In the genomic region with DNA sequence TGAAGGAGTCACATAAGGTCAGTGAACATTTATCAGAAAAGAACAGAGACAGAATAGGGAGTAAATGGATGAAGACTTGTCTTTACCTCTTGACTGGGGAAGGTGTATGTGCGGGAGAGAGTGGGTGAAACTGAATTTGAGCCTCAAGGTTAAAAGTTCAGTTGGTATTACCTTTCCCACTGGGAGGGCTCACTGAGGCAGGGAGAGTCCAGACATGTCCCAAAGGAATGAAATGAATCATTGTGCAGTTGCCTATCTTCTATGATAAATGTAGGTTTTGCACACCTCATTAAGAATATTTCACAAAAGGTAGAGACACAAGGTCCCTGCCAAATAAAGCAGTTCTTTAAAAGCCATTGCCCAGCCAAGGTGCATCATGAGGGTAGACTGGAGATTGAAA, we compare ENCODE assay signal across 25 cellular contexts.
"Had no signal": no experiment of that assay in that cellular context is flagged by ENCODE, and none has a peak within 500 bp of the region (broad histone marks: within the 10 kb centered on the region; RNA-seq: fewer than 3 reads in every experiment).

No MANE protein-coding gene starts in this region.

- FAIRE-seq: colon had no signal

- DNase-seq: central memory CD4-positive, alpha-beta T cell; dorsolateral prefrontal cortex; effector CD4-positive, alpha-beta T cell; foreskin melanocyte; glutamatergic neuron; heart right ventricle; hippocampal formation; islet precursor cell; left lung; mesendoderm; natural killer cell; right cardiac atrium; sigmoid colon; stimulated activated CD4-positive, alpha-beta T cell treated with anti-CD3 and anti-CD28 coated beads, Interleukin-2, amount 100 ng/mL, for 24 hours; stimulated activated CD4-positive, alpha-beta T cell treated with anti-CD3 and anti-CD28 coated beads, Interleukin-4, amount 100 ng/mL, for 24 hours; stimulated activated naive CD4-positive, alpha-beta T cell treated with Interleukin-2 at 50 U/mL for 16 hours; stomach; thyroid gland; trophoblast cell had no signal

- H3K4me3 Mint-ChIP-seq: natural killer cell; stimulated activated effector memory CD8-positive, alpha-beta T cell treated with anti-CD3 and anti-CD28 coated beads, Interleukin-12 subunit alpha, Interleukin-12 subunit beta, amount 100 ng/mL, for 72 hours had no signal

- H3K27ac Mint-ChIP-seq: natural killer cell; progenitor cell of endocrine pancreas; stimulated activated effector memory CD8-positive, alpha-beta T cell treated with anti-CD3 and anti-CD28 coated beads, Interleukin-12 subunit alpha, Interleukin-12 subunit beta, amount 100 ng/mL, for 72 hours had no signal

- H3K9me3 Mint-ChIP-seq: natural killer cell; stimulated activated effector memory CD8-positive, alpha-beta T cell treated with anti-CD3 and anti-CD28 coated beads, Interleukin-12 subunit alpha, Interleukin-12 subunit beta, amount 100 ng/mL, for 72 hours had no signal

- H3K36me3 Mint-ChIP-seq: natural killer cell; stimulated activated effector memory CD8-positive, alpha-beta T cell treated with anti-CD3 and anti-CD28 coated beads, Interleukin-12 subunit alpha, Interleukin-12 subunit beta, amount 100 ng/mL, for 72 hours had no signal

- H3K79me2 ChIP-seq: parathyroid adenoma had no signal

- H3K4me1 ChIP-seq: esophagus muscularis mucosa, heart right ventricle, left lung, parathyroid adenoma, sigmoid colon, stomach, thyroid gland had no signal

- H3K4me3 ChIP-seq: dorsolateral prefrontal cortex, esophagus muscularis mucosa, heart right ventricle, left lung, sigmoid colon, stomach, thyroid gland had no signal

- H3K9me3 ChIP-seq: esophagus muscularis mucosa, heart right ventricle, left lung, sigmoid colon, stomach, thyroid gland had no signal

- H3K9ac ChIP-seq: parathyroid adenoma had no signal

- H3K27me3 ChIP-seq: thyroid gland had no signal

- H2AFZ ChIP-seq: parathyroid adenoma had no signal

- H3K27ac ChIP-seq: dorsolateral prefrontal cortex, epithelial cell of prostate, esophagus muscularis mucosa, heart right ventricle, left lung, parathyroid adenoma, sigmoid colon, stomach, thyroid gland had no signal

- H3K36me3 ChIP-seq: esophagus muscularis mucosa, heart right ventricle, left lung, sigmoid colon, stomach, thyroid gland had no signal

- H3K4me1 Mint-ChIP-seq: natural killer cell; stimulated activated effector memory CD8-positive, alpha-beta T cell treated with anti-CD3 and anti-CD28 coated beads, Interleukin-12 subunit alpha, Interleukin-12 subunit beta, amount 100 ng/mL, for 72 hours had no signal
